Comparison of ENCODE assay signal across 17 cellular contexts in the genomic region with DNA sequence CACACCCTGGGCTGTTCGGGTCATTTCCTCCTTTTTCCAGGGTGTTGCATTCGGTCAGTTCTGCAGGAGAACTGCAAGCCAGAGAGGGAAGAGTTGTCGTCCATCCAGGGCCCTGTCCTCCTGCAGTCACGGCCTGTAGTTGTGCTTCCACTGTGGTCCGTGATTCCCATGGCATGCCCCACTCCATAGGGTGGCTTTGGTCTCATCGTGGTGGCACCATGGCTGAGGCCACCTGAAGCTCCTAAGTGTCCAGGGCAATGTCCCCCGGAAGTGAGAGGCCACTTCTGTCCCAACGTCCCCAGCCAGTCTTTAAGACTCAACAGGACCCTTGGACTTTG.
DNase-seq lines count a peak whose midpoint lies in the region; ATAC-seq, FAIRE-seq and TF ChIP-seq lines count a peak whose summit lies in the region.
"Had no signal": no experiment of that assay in that cellular context is flagged by ENCODE, and none has a peak within 500 bp of the region (broad histone marks: within the 10 kb centered on the region; RNA-seq: fewer than 3 reads in every experiment).

No MANE protein-coding gene starts in this region.

- no peak overlapping the region for H2BK120ac ChIP-seq in H1 (replicated peaks; ENCODE audit: low read depth, low read length)

- H3K9me3 ChIP-seq in H1 (ENCODE audit: insufficient read depth in 2 of 2, low read depth in 1 of 2, low read length in 1 of 2) (no peaks in the 10 kb centered on the region), prostate gland (no peaks in the 10 kb centered on the region), vagina (no peaks in the 10 kb centered on the region)
- H3K9me3 ChIP-seq: A549 had no signal

- no peak overlapping the region for H3K4me2 ChIP-seq in H1 (ENCODE audit: insufficient read depth in 1 of 2, low read depth in 2 of 2, low read length in 2 of 2)
- H3K4me2 ChIP-seq: A549 had no signal

- H3K4me1 ChIP-seq in H1 (replicated peaks in 1 of 4; ENCODE audit: control insufficient read depth in 3 of 4, insufficient read depth in 4 of 4, low read length in 3 of 4) (peaks cover 10 to 24% (median 18%) of the 10 kb centered on the region in 4 experiments), prostate gland (replicated peaks) (peaks cover 45% of the 10 kb centered on the region), vagina (peaks cover 19% of the 10 kb centered on the region)

- H2AK5ac ChIP-seq in H1 (ENCODE audit: low read depth, low read length): 0 out of 2 replicates have a peak overlapping the region, but pooled peaks have one; percentile 5

- intact Hi-C loops in cardiac septum (cut with DNase I) (no loop called here), left cardiac atrium (cut with DNase I) (no loop called here), prostate gland (cut with DNase I) (no loop called here), vagina (cut with DNase I) (no loop called here)

- H2BK5ac ChIP-seq in H1 (ENCODE audit: low read depth, low read length): peak overlapping the region; percentile 28; the same call in 1 of the 2 replicates

- H3K79me2 ChIP-seq in H1 (ENCODE audit: control insufficient read depth in 1 of 2, insufficient read depth in 2 of 2, low read length in 2 of 2): no peaks in the 10 kb centered on the region

- TF ChIP-seq CTCF in H1 (IDR thresholded peaks at IDR 0.05; ENCODE audit: control extremely low read depth in 1 of 3, insufficient read depth in 1 of 3, low read depth in 1 of 3, low read length in 3 of 3) (no peak), prostate gland (IDR thresholded peaks at IDR 0.05) (no peak), vagina (IDR thresholded peaks at IDR 0.05) (no peak)

- H4K20me1 ChIP-seq in H1 (replicated peaks in 1 of 2; ENCODE audit: control insufficient read depth in 1 of 2, insufficient read depth in 2 of 2, low read length in 2 of 2): no peaks in the 10 kb centered on the region

- peaks cover 0 to 17% (median 1%) of the 10 kb centered on the region in 4 experiments; a peak in 4 of 7 replicates for H3K27me3 ChIP-seq in H1 (replicated peaks in 1 of 4; ENCODE audit: control insufficient read depth in 3 of 4, extremely low read depth in 1 of 4, insufficient read depth in 3 of 4, low read length in 3 of 4)
- no peaks in the 10 kb centered on the region for H3K27me3 ChIP-seq in prostate gland (replicated peaks; ENCODE audit: insufficient read depth)
- H3K27me3 ChIP-seq in vagina: no peaks in the 10 kb centered on the region

- no peak for TF ChIP-seq EP300 in H1 (IDR thresholded peaks at IDR 0.05; ENCODE audit: borderline replicate concordance in 1 of 2, low read depth in 2 of 2, low read length in 2 of 2)

- H3K9ac ChIP-seq in H1 (replicated peaks in 1 of 4; ENCODE audit: extremely low read depth in 1 of 4, low read depth in 3 of 4, low read length in 3 of 4): no peak overlapping the region

- H4K5ac ChIP-seq in H1 (ENCODE audit: insufficient read length, low read depth, low read length): no peak overlapping the region

- TF ChIP-seq RAD21 in H1 (IDR thresholded peaks at IDR 0.05 in 1 of 2, conservative IDR thresholded peaks at IDR 0.05 in 1 of 2; ENCODE audit: low read depth in 2 of 2, low read length in 2 of 2): no peak

- H2BK15ac ChIP-seq in H1 (ENCODE audit: low read length): no peak overlapping the region

- no peak for TF ChIP-seq POLR2A in H1 (IDR thresholded peaks at IDR 0.05; ENCODE audit: control extremely low read depth in 1 of 2, low read depth in 2 of 2, low read length in 2 of 2)
- TF ChIP-seq POLR2A in prostate gland (IDR thresholded peaks at IDR 0.05): no peak
- no peak for TF ChIP-seq POLR2A in vagina (IDR thresholded peaks at IDR 0.05)

- H2AFZ ChIP-seq in H1 (ENCODE audit: low read length): no peak overlapping the region

- FAIRE-seq in H1 (lab: Jason Lieb, UNC): no peak
- FAIRE-seq: A549, HTR-8/SVneo had no signal

- CTCF ChIA-PET in H1 (lab: Charles Lee; ENCODE audit: partially characterized antibody): interaction anchor here (0.6 to 2.6 kb wide), 2 partner anchors 10 to 48 kb away, joined by 3 to 21 read pairs; no protein-coding TSS in a partner anchor

- no peak overlapping the region for H3K56ac ChIP-seq in H1 (replicated peaks; ENCODE audit: insufficient read length, low read depth, low read length)

- peaks cover 4% of the 10 kb centered on the region; the same call in 1 of the 2 replicates for H3K23me2 ChIP-seq in H1 (ENCODE audit: low read depth, low read length)

- H3K18ac ChIP-seq in H1 (ENCODE audit: extremely low read depth, low read length): no peak overlapping the region

- no peaks in the 10 kb centered on the region for H3K79me1 ChIP-seq in H1 (ENCODE audit: low read depth, low read length)

- H3K4me3 ChIP-seq in H1 (ENCODE audit: extremely low read depth in 1 of 4, insufficient read depth in 2 of 4, low read depth in 3 of 4, low read length in 4 of 4) (no peak overlapping the region), prostate gland (no peak overlapping the region), vagina (no peak overlapping the region)
- H3K4me3 ChIP-seq: A549 had no signal

- H4K91ac ChIP-seq in H1 (replicated peaks; ENCODE audit: insufficient read length, low read length): peak overlapping the region; percentile 5

- 91% methylated on average over 8 of the region's 8 CpGs; no CpG with 5 or more reads in 1 of the 2 experiments for whole genome bisulfite sequencing in H1 (ENCODE audit: extremely low coverage in 1 of 2, insufficient coverage in 1 of 2, insufficient read length in 1 of 2, insufficient replicate concordance in 2 of 2, low coverage in 1 of 2, low lambda C conversion rate in 2 of 2, missing lambda C conversion rate in 1 of 2), 2 experiments
- WGBS in prostate gland: 88% methylated on average over 7 of the region's 8 CpGs

- no peaks in the 10 kb centered on the region; a peak in 1 of 8 replicates for H3K36me3 ChIP-seq in H1 (ENCODE audit: control insufficient read depth in 2 of 4, insufficient read depth in 4 of 4, low read length in 3 of 4)
- no peaks in the 10 kb centered on the region for H3K36me3 ChIP-seq in prostate gland
- no peaks in the 10 kb centered on the region for H3K36me3 ChIP-seq in vagina

- ATAC-seq in left cardiac atrium (no peak), GM21825 (IDR thresholded peaks at IDR 0.05; ENCODE audit: unreplicated experiment) (no peak)
- ATAC-seq: A549, HCT116 had no signal

- H3K14ac ChIP-seq in H1 (ENCODE audit: insufficient read length): no peak overlapping the region

- H3K4ac ChIP-seq in H1 (replicated peaks; ENCODE audit: insufficient read length, low read depth, low read length): no peak overlapping the region

- 0 out of 2 replicates have a peak overlapping the region, but pooled peaks have one; percentile 56 for H2BK12ac ChIP-seq in H1 (ENCODE audit: low read depth, low read length)

- DNase-seq in cardiac septum (ENCODE audit: low spot score) (peak; percentile 55), left cardiac atrium (no peak), H1 (ENCODE audit: low read depth in 1 of 2, low spot score in 2 of 2) (no peak), prostate gland (ENCODE audit: low spot score) (no peak), vagina (ENCODE audit: extremely low spot score in 2 of 2) (no peak), Ammon's horn (ENCODE audit: low spot score) (no peak)
- no peak for DNase-seq in stimulated activated CD4-positive, alpha-beta T cell treated with anti-CD3 and anti-CD28 coated beads, Interleukin-4, amount 100 ng/mL, for 24 hours
- DNase-seq: NCI-H1105 treated with DMSO at 0.1 percent for 48 hours; NCI-H187 treated with DMSO at 0.1 percent for 48 hours; NCI-H69; NK-92 treated with Interleukin-12 subunit alpha and Interleukin-12 subunit beta, amount 100 ng/mL, for 24 hours; OCI-M1; RPMI8226 had no signal

- H2BK20ac ChIP-seq in H1 (ENCODE audit: low read length): no peak overlapping the region

- POLR2A ChIA-PET in H1 (lab: Charles Lee; ENCODE audit: partially characterized antibody): no interaction called here

- H3K27ac ChIP-seq in H1 (ENCODE audit: low read depth, low read length) (no peak overlapping the region), prostate gland (peak overlapping the region; percentile 19 to 90), vagina (peak overlapping the region; percentile 61)
- H3K27ac ChIP-seq: A549 had no signal

- H4K8ac ChIP-seq in H1 (ENCODE audit: extremely low read depth, insufficient read depth, low read length): no peak overlapping the region; the same call in 1 of the 2 replicates

- H3K23ac ChIP-seq in H1 (ENCODE audit: insufficient read length): no peak overlapping the region

TF ChIP-seq in H1, 55 proteins besides CTCF, POLR2A, EP300 and RAD21:
- no peak for TF ChIP-seq HDAC2 (IDR thresholded peaks at IDR 0.05; ENCODE audit: borderline replicate concordance in 1 of 2, low read depth in 2 of 2, low read length in 2 of 2)
- no peak for TF ChIP-seq KDM1A (IDR thresholded peaks at IDR 0.05; ENCODE audit: borderline replicate concordance, low read length)
- TF ChIP-seq YY1 (IDR thresholded peaks at IDR 0.05; ENCODE audit: low read depth, low read length): no peak
- no peak for TF ChIP-seq RNF2 (IDR thresholded peaks at IDR 0.05; ENCODE audit: borderline replicate concordance, low read depth, low read length, missing control alignments, poor library complexity, severe bottlenecking)
